9 cellular contexts compared by ENCODE assay signal in the genomic region with DNA sequence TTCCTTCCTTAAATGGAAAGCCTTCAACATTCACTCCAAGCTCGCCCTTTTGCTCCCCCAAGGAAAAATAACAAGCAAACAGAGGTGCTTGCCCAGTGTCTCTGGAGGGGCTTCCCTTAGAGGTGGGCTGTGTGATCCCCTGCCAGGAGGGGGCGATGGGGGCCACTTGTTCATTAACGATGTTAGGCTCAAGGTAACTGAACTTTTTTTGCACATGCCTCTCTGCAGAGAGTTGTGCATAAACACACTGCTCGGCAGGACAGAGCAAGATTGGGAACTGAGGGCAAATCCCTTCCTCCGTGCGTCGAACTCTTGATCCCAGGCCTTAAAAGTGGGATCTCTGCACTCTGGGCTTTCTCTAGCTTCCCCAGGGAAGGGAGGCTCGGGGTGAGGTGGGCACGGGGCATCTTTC. TPM values are rescaled to one million over a fixed set of nuclear protein-coding genes. Genes with fewer than 3 reads are reported as not detected.
DNase-seq lines count a peak whose midpoint lies in the region; ATAC-seq and TF ChIP-seq lines count a peak whose summit lies in the region.
"Had no signal": no experiment of that assay in that cellular context is flagged by ENCODE, and none has a peak within 500 bp of the region (broad histone marks: within the 10 kb centered on the region; RNA-seq: fewer than 3 reads in every experiment).

No MANE protein-coding gene starts in this region.

- H3K9me3 ChIP-seq in osteoblast (ENCODE audit: low read depth, low read length) = no peaks in the 10 kb centered on the region

- intact Hi-C loops in dorsolateral prefrontal cortex (cut with DNase I) = loop anchor here in 1 of 2 donors (5.0 kb wide), 1 partner anchor 98 kb away; the partner anchor contains the start of gene CAVIN1

- no peak overlapping the region for H2AFZ ChIP-seq in osteoblast (ENCODE audit: low read length)

- H3K27me3 ChIP-seq in dorsolateral prefrontal cortex = no peaks in the 10 kb centered on the region
- H3K27me3 ChIP-seq in osteoblast (ENCODE audit: insufficient read depth, low read length) = no peaks in the 10 kb centered on the region

- peaks cover 4% of the 10 kb centered on the region for H3K36me3 ChIP-seq in osteoblast (ENCODE audit: insufficient read depth, low read length)

- H3K79me2 ChIP-seq in osteoblast (ENCODE audit: insufficient read depth, low read length) = no peaks in the 10 kb centered on the region

- no peaks in the 10 kb centered on the region for H4K20me1 ChIP-seq in osteoblast (ENCODE audit: insufficient read depth, low read length)

- TF ChIP-seq CTCF in C4-2B (conservative IDR thresholded peaks at IDR 0.05) (peak; percentile 33), LNCaP clone FGC (IDR thresholded peaks at IDR 0.05; ENCODE audit: control insufficient read depth, extremely low read depth, insufficient read depth) (0 out of 2 replicates have a peak, but pooled peaks have one; percentile 16), dorsolateral prefrontal cortex (IDR thresholded peaks at IDR 0.05 in 54 of 56, conservative IDR thresholded peaks at IDR 0.05 in 2 of 56; ENCODE audit: low read depth in 1 of 56, partially characterized antibody in 56 of 56) (peak in 7 of 56 donors; percentile 0 to 18 (median 7)), osteoblast (IDR thresholded peaks at IDR 0.05; ENCODE audit: extremely low read depth, low read depth, low read length) (peak; percentile 26)

- H3K27ac ChIP-seq in C4-2B (no peak overlapping the region), dorsolateral prefrontal cortex (peak overlapping the region; percentile 7 to 98 (median 90)), osteoblast (ENCODE audit: low read depth, low read length) (peak overlapping the region; percentile 100)

- peaks cover 72% of the 10 kb centered on the region for H3K4me1 ChIP-seq in osteoblast (ENCODE audit: insufficient read depth, low read length)

- DNase-seq in LNCaP clone FGC (ENCODE audit: low read depth) (no peak), dorsolateral prefrontal cortex (peak in 1 of 10 donors; percentile 32), osteoblast (ENCODE audit: insufficient read length, low spot score, missing footprints) (peak; percentile 19)
- no peak for DNase-seq in stimulated activated naive CD4-positive, alpha-beta T cell treated with Interleukin-2 at 50 U/mL for 16 hours (lab: John Stamatoyannopoulos, UW)
- DNase-seq: stimulated activated CD4-positive, alpha-beta T cell treated with anti-CD3 and anti-CD28 coated beads, Interleukin-4, amount 100 ng/mL, for 4 hours had no signal

- peak overlapping the region; percentile 73 for H3K4me2 ChIP-seq in osteoblast (ENCODE audit: insufficient read depth, low read length)

- H3K4me3 ChIP-seq in LNCaP clone FGC (ENCODE audit: low read depth, low read length) (no peak overlapping the region), dorsolateral prefrontal cortex (peak overlapping the region in 2 of 59 donors; percentile 7 to 17), osteoblast (ENCODE audit: insufficient read depth, low read length) (peak overlapping the region; percentile 23)

- ATAC-seq in HG03521 (IDR thresholded peaks at IDR 0.05; ENCODE audit: unreplicated experiment) = no peak
- no peak for ATAC-seq in HG03108 (IDR thresholded peaks at IDR 0.05; ENCODE audit: unreplicated experiment)
- ATAC-seq in HG02981 (IDR thresholded peaks at IDR 0.05; ENCODE audit: unreplicated experiment) = no peak

RNA-seq across cellular contexts. Expression of gene NAGLU, which starts 15.5 kb away (rescaled TPM):
- 10 to 100 TPM in 115 of 120 experiments, 1 to 10 TPM in 5; 7.5 to 45.5 (median 18.3) TPM for total RNA-seq in dorsolateral prefrontal cortex
- total RNA-seq in osteoblast = 91.6 and 99.0 TPM in 2 replicates

RNA-seq across cellular contexts. Expression of gene HSD17B1, which starts 32.2 kb away (rescaled TPM):
- total RNA-seq in dorsolateral prefrontal cortex (10 to 100 TPM in 14 of 120 experiments, 1 to 10 TPM in 106; 1.3 to 16.2 (median 4.5) TPM), osteoblast (1.1 and 1.5 TPM in 2 replicates)

RNA-seq across cellular contexts. Expression of gene COASY, which starts 41.4 kb away (rescaled TPM):
- total RNA-seq in dorsolateral prefrontal cortex = 10 to 100 TPM; 39.4 to 77.1 (median 59.2) TPM
- total RNA-seq in osteoblast = 13.0 and 13.4 TPM in 2 replicates

RNA-seq across cellular contexts. Expression of gene MLX, which starts 46.4 kb away (rescaled TPM):
- total RNA-seq in dorsolateral prefrontal cortex = 10 to 100 TPM; 16.9 to 36.3 (median 26.3) TPM
- 43.4 and 44.8 TPM in 2 replicates for total RNA-seq in osteoblast

RNA-seq across cellular contexts. Expression of gene PSMC3IP, which starts 57.0 kb away (rescaled TPM):
- total RNA-seq in dorsolateral prefrontal cortex (10 to 100 TPM in 2 of 120 experiments, 1 to 10 TPM in 118; 1.4 to 11.5 (median 5.9) TPM), osteoblast (1.8 TPM in 2 replicates)
